30 cellular contexts compared by ENCODE assay signal in the genomic region with DNA sequence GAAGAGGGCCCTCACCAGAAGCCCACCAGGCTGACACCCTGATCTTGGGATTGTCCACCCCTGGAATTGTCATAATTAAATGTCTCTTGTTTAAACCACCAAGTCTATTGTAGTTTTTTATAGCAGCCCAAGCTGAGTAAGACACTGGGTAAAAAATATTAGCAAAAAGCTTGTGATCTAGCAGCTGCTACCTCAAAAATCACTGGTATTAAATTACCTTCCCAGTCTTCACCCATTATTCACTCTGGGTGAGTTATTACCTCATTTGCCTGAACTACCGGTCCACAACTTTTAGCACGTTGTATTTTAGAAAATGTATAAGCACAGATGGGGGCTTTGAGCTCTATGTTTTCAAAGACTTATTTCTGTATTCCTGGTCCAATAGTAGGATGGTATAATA. TPM values are rescaled to one million over a fixed set of nuclear protein-coding genes. Genes with fewer than 3 reads are reported as not detected.
"Had no signal": no experiment of that assay in that cellular context is flagged by ENCODE, and none has a peak within 500 bp of the region (broad histone marks: within the 10 kb centered on the region; RNA-seq: fewer than 3 reads in every experiment).

No MANE protein-coding gene starts in this region.

- ATAC-seq: activated CD4-positive, alpha-beta T cell treated with anti-CD3 and anti-CD28 coated beads for 36 hours; activated T-helper 17 cell treated with anti-CD3 and anti-CD28 coated beads, Interleukin-2, amount 50 U/mL, for 72 hours; Panc1; Right ventricle myocardium inferior; T-cell had no signal

- H3K4me3 ChIP-seq: cardiac muscle cell, SK-N-MC had no signal

- H3K27me3 ChIP-seq: brain microvascular endothelial cell, cardiac muscle cell had no signal

- H3K27ac ChIP-seq: brain microvascular endothelial cell, cardiac muscle cell, KMS-11, SK-N-MC had no signal

- H3K36me3 ChIP-seq: brain microvascular endothelial cell, cardiac muscle cell, WERI-Rb-1 had no signal

- DNase-seq: activated CD4-positive, alpha-beta memory T cell treated with anti-CD3 and anti-CD28 coated beads, Interleukin-2, amount 10 ng/mL, durations not matched to agents 7 days and 5 days; activated CD4-positive, alpha-beta T cell treated with anti-CD3 and anti-CD28 coated beads for 36 hours; activated CD4-positive, alpha-beta T cell treated with anti-CD3 and anti-CD28 coated beads, Interleukin-2, amount 50 U/mL, for 1 hour; activated gamma-delta T cell; activated naive CD4-positive, alpha-beta T cell treated with anti-CD3 and anti-CD28 coated beads for 36 hours; activated T-cell treated with anti-CD3 and anti-CD28 coated beads for 4 hours; activated T-cell treated with anti-CD3 and anti-CD28 coated beads, Interleukin-2, amount 50 U/mL, for 48 hours; amygdala; brain microvascular endothelial cell; MM.1S; NCI-H1105; NCI-H1436; NCI-H1694 treated with DMSO at 0.1 percent for 48 hours; NCI-H2029 treated with DMSO at 0.1 percent for 48 hours; NCI-H226; NK-92 treated with Interleukin-12 subunit alpha and Interleukin-12 subunit beta, amount 100 ng/mL, for 24 hours; OCI-M1; RPMI8226; T-cell; WERI-Rb-1 had no signal

RNA-seq across cellular contexts. Expression of gene TRIM61, which starts 12.0 kb away (rescaled TPM):
- total RNA-seq: NCI-H460 had no signal

RNA-seq across cellular contexts. Expression of gene TRIM60, which starts 42.3 kb away (rescaled TPM):
- total RNA-seq: activated CD4-positive, alpha-beta memory T cell treated with anti-CD3 and anti-CD28 coated beads, Interleukin-2, amount 10 ng/mL, durations not matched to agents 7 days and 5 days; activated CD4-positive, alpha-beta T cell treated with anti-CD3 and anti-CD28 coated beads for 36 hours; activated CD8-positive, alpha-beta memory T cell treated with anti-CD3 and anti-CD28 coated beads for 36 hours; activated naive CD4-positive, alpha-beta T cell treated with anti-CD3 and anti-CD28 coated beads for 36 hours; activated T-helper 17 cell treated with anti-CD3 and anti-CD28 coated beads, Interleukin-2, amount 50 U/mL, for 72 hours; astrocyte; cardiac muscle cell; NCI-H460; Right ventricle myocardium inferior; T-cell; T-helper 2 cell treated with Interferon-gamma antibody and Interleukin-4, amounts not matched to agents 100 ng/mL and 5 ng/mL, for 36 hours had no signal
- polyA plus RNA-seq: cardiac muscle cell had no signal
